In genomic region chr1:10673305-10673704, GRCh38 we compare ENCODE assay signal across 29 cellular contexts.
DNase-seq lines count a peak whose midpoint lies in the region; ATAC-seq and TF ChIP-seq lines count a peak whose summit lies in the region.
"Had no signal": no experiment of that assay in that cellular context is flagged by ENCODE, and none has a peak within 500 bp of the region (broad histone marks: within the 10 kb centered on the region; RNA-seq: fewer than 3 reads in every experiment).

No MANE protein-coding gene starts in this region.

- peaks cover 65% of the 10 kb centered on the region for H3K4me1 Mint-ChIP-seq in neural progenitor cell
- H3K4me1 Mint-ChIP-seq: activated CD4-positive, alpha-beta memory T cell treated with anti-CD3 and anti-CD28 coated beads, Interleukin-2, amount 10 ng/mL, durations not matched to agents 7 days and 5 days had no signal

- ATAC-seq in left ventricle myocardium superior (no peak), upper lobe of right lung (no peak)
- ATAC-seq: psoas muscle; stimulated activated naive CD8-positive, alpha-beta T cell treated with anti-CD3 and anti-CD28 coated beads, Interleukin-15, amount 100 ng/mL, for 72 hours had no signal

- peaks cover 23% of the 10 kb centered on the region for H3F3A ChIP-seq in neural progenitor cell (ENCODE audit: low read depth)

- no peak for TF ChIP-seq POLR2A in esophagus muscularis mucosa (IDR thresholded peaks at IDR 0.05; ENCODE audit: low read depth)

- peak overlapping the region; percentile 79 for H3K27ac Mint-ChIP-seq in neural progenitor cell
- H3K27ac Mint-ChIP-seq: activated CD4-positive, alpha-beta memory T cell treated with anti-CD3 and anti-CD28 coated beads, Interleukin-2, amount 10 ng/mL, durations not matched to agents 7 days and 5 days; activated naive CD8-positive, alpha-beta T cell; activated T-helper 2 cell treated with anti-CD3 and anti-CD28 coated beads, Interferon-gamma antibody, Interleukin-2, Interleukin-4, amounts not matched to agents 10 μg/mL and 5 μg/mL and 100 μg/mL, durations not matched to agents 14 hours and 24 hours and 36 hours; B cell; IgD-negative memory B cell; stimulated activated naive CD8-positive, alpha-beta T cell treated with anti-CD3 and anti-CD28 coated beads, Interleukin-15, amount 100 ng/mL, for 72 hours had no signal

- H3K27me3 ChIP-seq in left ventricle myocardium inferior (ENCODE audit: low read depth): no peaks in the 10 kb centered on the region
- H3K27me3 ChIP-seq in esophagus muscularis mucosa: no peaks in the 10 kb centered on the region
- no peaks in the 10 kb centered on the region for H3K27me3 ChIP-seq in neural progenitor cell
- no peaks in the 10 kb centered on the region for H3K27me3 ChIP-seq in upper lobe of right lung
- H3K27me3 ChIP-seq: Peyer's patch had no signal

- intact Hi-C loops in left ventricle myocardium inferior (cut with micrococcal nuclease) (no loop called here), left ventricle myocardium superior (cut with micrococcal nuclease) (no loop called here), esophagus muscularis mucosa (cut with DNase I) (no loop called here), upper lobe of right lung (cut with DNase I) (no loop called here)

- H3K4me2 ChIP-seq in neural progenitor cell: no peak overlapping the region

- H3K9ac ChIP-seq in neural progenitor cell: no peak overlapping the region

- no peak for TF ChIP-seq EP300 in esophagus muscularis mucosa (IDR thresholded peaks at IDR 0.05)

- H3K9me3 ChIP-seq in left ventricle myocardium inferior (replicated peaks) (no peaks in the 10 kb centered on the region), esophagus muscularis mucosa (no peaks in the 10 kb centered on the region), neural progenitor cell (ENCODE audit: low read depth) (no peaks in the 10 kb centered on the region), upper lobe of right lung (no peaks in the 10 kb centered on the region)
- H3K9me3 ChIP-seq: Peyer's patch, psoas muscle, SJCRH30 had no signal

- H3K4me1 ChIP-seq in left ventricle myocardium inferior: peaks cover 99% of the 10 kb centered on the region
- H3K4me1 ChIP-seq in esophagus muscularis mucosa: peaks cover 79 to 100% (median 100%) of the 10 kb centered on the region in 4 donors
- peaks cover 50% of the 10 kb centered on the region for H3K4me1 ChIP-seq in neural progenitor cell
- peaks cover 51% of the 10 kb centered on the region for H3K4me1 ChIP-seq in upper lobe of right lung

- H3K4me3 Mint-ChIP-seq in neural progenitor cell: no peak overlapping the region
- H3K4me3 Mint-ChIP-seq: activated CD4-positive, alpha-beta memory T cell treated with anti-CD3 and anti-CD28 coated beads, Interleukin-2, amount 10 ng/mL, durations not matched to agents 7 days and 5 days; activated naive CD8-positive, alpha-beta T cell; B cell; IgD-negative memory B cell; stimulated activated naive CD8-positive, alpha-beta T cell treated with anti-CD3 and anti-CD28 coated beads, Interleukin-15, amount 100 ng/mL, for 72 hours had no signal

- H3K27me3 Mint-ChIP-seq in neural progenitor cell (ENCODE audit: insufficient read depth, low read depth): peaks cover 7% of the 10 kb centered on the region
- H3K27me3 Mint-ChIP-seq: activated CD4-positive, alpha-beta memory T cell treated with anti-CD3 and anti-CD28 coated beads, Interleukin-2, amount 10 ng/mL, durations not matched to agents 7 days and 5 days; activated naive CD8-positive, alpha-beta T cell; B cell; IgD-negative memory B cell; stimulated activated naive CD8-positive, alpha-beta T cell treated with anti-CD3 and anti-CD28 coated beads, Interleukin-15, amount 100 ng/mL, for 72 hours had no signal

- 68% methylated on average over 15 of the region's 15 CpGs for WGBS in esophagus muscularis mucosa

- H4K20me1 ChIP-seq in neural progenitor cell (ENCODE audit: low read depth): peaks cover 36% of the 10 kb centered on the region

- H3K36me3 Mint-ChIP-seq in neural progenitor cell: no peaks in the 10 kb centered on the region
- H3K36me3 Mint-ChIP-seq: activated naive CD8-positive, alpha-beta T cell; IgD-negative memory B cell had no signal

- H3K79me2 ChIP-seq in neural progenitor cell (ENCODE audit: low read depth): no peaks in the 10 kb centered on the region

- H3K27ac ChIP-seq in left ventricle myocardium inferior (replicated peaks) (peak overlapping the region; percentile 71), esophagus muscularis mucosa (replicated peaks in 1 of 4) (peak overlapping the region; percentile 86 to 96 (median 91)), neural progenitor cell (no peak overlapping the region), upper lobe of right lung (peak overlapping the region; percentile 24), coronary artery (no peak overlapping the region)
- H3K27ac ChIP-seq: psoas muscle, SJCRH30 had no signal

- DNase-seq in left ventricle myocardium inferior (no peak), left ventricle myocardium superior (no peak), esophagus muscularis mucosa (ENCODE audit: extremely low spot score) (no peak), neural progenitor cell (ENCODE audit: low spot score) (no peak), upper lobe of right lung (no peak), DMS 273 treated with DMSO at 0.1 percent for 48 hours (lab: John Stamatoyannopoulos, UW) (no peak), coronary artery (ENCODE audit: low spot score) (no peak), NCI-H2107 (lab: John Stamatoyannopoulos, UW) (no peak)
- DNase-seq: activated CD4-positive, alpha-beta memory T cell treated with anti-CD3 and anti-CD28 coated beads, Interleukin-2, amount 10 ng/mL, durations not matched to agents 7 days and 5 days; activated CD4-positive, CD25-positive, alpha-beta regulatory T cell; aorta; DMS153; GOT3; mammary epithelial cell; NCI-H1092; NCI-H1694 treated with DMSO at 0.1 percent for 48 hours; NCI-H2171; NCI-H510A; Peyer's patch; psoas muscle; SJCRH30; small intestine; stimulated activated CD8-positive, alpha-beta memory T cell treated with anti-CD3 and anti-CD28 coated beads, Interleukin-4, amount 100 ng/mL, for 48 hours; stimulated activated naive CD8-positive, alpha-beta T cell treated with anti-CD3 and anti-CD28 coated beads, Interleukin-15, amount 100 ng/mL, for 72 hours; trophoblast cell had no signal

- H3K4me3 ChIP-seq in left ventricle myocardium inferior (no peak overlapping the region), esophagus muscularis mucosa (no peak overlapping the region), neural progenitor cell (no peak overlapping the region), upper lobe of right lung (no peak overlapping the region), coronary artery (no peak overlapping the region)
- H3K4me3 ChIP-seq: Peyer's patch, psoas muscle, SJCRH30 had no signal

- TF ChIP-seq CTCF in left ventricle myocardium inferior (IDR thresholded peaks at IDR 0.05; ENCODE audit: borderline replicate concordance) (no peak), esophagus muscularis mucosa (IDR thresholded peaks at IDR 0.05) (no peak), neural progenitor cell (IDR thresholded peaks at IDR 0.05) (no peak), upper lobe of right lung (IDR thresholded peaks at IDR 0.05) (no peak), coronary artery (IDR thresholded peaks at IDR 0.05) (no peak)

- no peak overlapping the region for H2AFZ ChIP-seq in neural progenitor cell (replicated peaks)

- H3K9me3 Mint-ChIP-seq in neural progenitor cell: no peaks in the 10 kb centered on the region
- H3K9me3 Mint-ChIP-seq: activated CD4-positive, alpha-beta memory T cell treated with anti-CD3 and anti-CD28 coated beads, Interleukin-2, amount 10 ng/mL, durations not matched to agents 7 days and 5 days; activated T-helper 2 cell treated with anti-CD3 and anti-CD28 coated beads, Interferon-gamma antibody, Interleukin-2, Interleukin-4, amounts not matched to agents 10 μg/mL and 5 μg/mL and 100 μg/mL, durations not matched to agents 14 hours and 24 hours and 36 hours; IgD-negative memory B cell; stimulated activated naive CD8-positive, alpha-beta T cell treated with anti-CD3 and anti-CD28 coated beads, Interleukin-15, amount 100 ng/mL, for 72 hours had no signal

- no peaks in the 10 kb centered on the region for H3K36me3 ChIP-seq in left ventricle myocardium inferior
- no peaks in the 10 kb centered on the region for H3K36me3 ChIP-seq in esophagus muscularis mucosa
- H3K36me3 ChIP-seq in neural progenitor cell: no peaks in the 10 kb centered on the region
- no peaks in the 10 kb centered on the region for H3K36me3 ChIP-seq in upper lobe of right lung
- H3K36me3 ChIP-seq: SJCRH30 had no signal

Comparison
In these comparisons a context has a peak if more than half of its experiments do, and no peak if none do; other contexts are left out.
1. H3K27ac ChIP-seq: peak in left ventricle myocardium inferior (single experiment), esophagus muscularis mucosa (4 of 4) and upper lobe of right lung (single experiment); none in neural progenitor cell (single experiment) and coronary artery (0 of 2).